Comparison of ENCODE assay signal across 1 cellular context in the genomic region with DNA sequence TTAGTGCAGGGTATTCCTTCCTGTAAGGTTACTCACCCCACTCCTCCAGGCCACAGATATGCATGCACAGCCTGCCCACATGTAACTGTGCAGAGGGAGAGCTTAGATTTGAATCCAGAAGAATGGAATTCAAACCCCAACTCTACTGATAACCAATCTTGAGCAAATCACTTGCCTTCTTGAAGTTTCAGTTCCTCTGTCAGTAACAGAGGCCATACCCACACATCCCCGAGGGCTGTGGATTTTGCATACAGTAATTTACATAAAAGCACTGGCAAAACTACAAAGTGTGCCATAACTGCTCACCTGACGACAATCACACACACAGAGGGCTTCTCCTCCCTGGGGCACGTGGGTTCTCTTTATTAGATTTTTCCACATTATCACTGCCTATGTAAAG.
TF ChIP-seq lines count a peak whose summit lies in the region.

No MANE protein-coding gene starts in this region.

TF ChIP-seq in HepG2, 621 proteins besides CTCF, POLR2A, EP300 and RAD21 (continued from another document):
- no peak for TF ChIP-seq ZNF83 (CRISPR knock-in tag; IDR thresholded peaks at IDR 0.05; ENCODE audit: borderline replicate concordance)
- no peak for TF ChIP-seq MAF1 (CRISPR knock-in tag; IDR thresholded peaks at IDR 0.05; ENCODE audit: borderline replicate concordance)
- no peak for TF ChIP-seq REXO4 (CRISPR knock-in tag; IDR thresholded peaks at IDR 0.05; ENCODE audit: borderline replicate concordance)
- no peak for TF ChIP-seq PRDM4 (CRISPR knock-in tag; IDR thresholded peaks at IDR 0.05; ENCODE audit: borderline replicate concordance)
- no peak for TF ChIP-seq ZFP62 (CRISPR knock-in tag; IDR thresholded peaks at IDR 0.05)
- TF ChIP-seq ZNF335 (CRISPR knock-in tag; IDR thresholded peaks at IDR 0.05), result no peak
- no peak for TF ChIP-seq ZBTB40 (IDR thresholded peaks at IDR 0.05)
- no peak for TF ChIP-seq ZBTB40 (CRISPR knock-in tag; IDR thresholded peaks at IDR 0.05)
- TF ChIP-seq KLF6 (CRISPR knock-in tag; IDR thresholded peaks at IDR 0.05), result no peak
- TF ChIP-seq SNAPC2 (CRISPR knock-in tag; IDR thresholded peaks at IDR 0.05), result no peak
- TF ChIP-seq ETV5 (CRISPR knock-in tag; IDR thresholded peaks at IDR 0.05; ENCODE audit: borderline replicate concordance), result no peak
- TF ChIP-seq, protein P1, sequence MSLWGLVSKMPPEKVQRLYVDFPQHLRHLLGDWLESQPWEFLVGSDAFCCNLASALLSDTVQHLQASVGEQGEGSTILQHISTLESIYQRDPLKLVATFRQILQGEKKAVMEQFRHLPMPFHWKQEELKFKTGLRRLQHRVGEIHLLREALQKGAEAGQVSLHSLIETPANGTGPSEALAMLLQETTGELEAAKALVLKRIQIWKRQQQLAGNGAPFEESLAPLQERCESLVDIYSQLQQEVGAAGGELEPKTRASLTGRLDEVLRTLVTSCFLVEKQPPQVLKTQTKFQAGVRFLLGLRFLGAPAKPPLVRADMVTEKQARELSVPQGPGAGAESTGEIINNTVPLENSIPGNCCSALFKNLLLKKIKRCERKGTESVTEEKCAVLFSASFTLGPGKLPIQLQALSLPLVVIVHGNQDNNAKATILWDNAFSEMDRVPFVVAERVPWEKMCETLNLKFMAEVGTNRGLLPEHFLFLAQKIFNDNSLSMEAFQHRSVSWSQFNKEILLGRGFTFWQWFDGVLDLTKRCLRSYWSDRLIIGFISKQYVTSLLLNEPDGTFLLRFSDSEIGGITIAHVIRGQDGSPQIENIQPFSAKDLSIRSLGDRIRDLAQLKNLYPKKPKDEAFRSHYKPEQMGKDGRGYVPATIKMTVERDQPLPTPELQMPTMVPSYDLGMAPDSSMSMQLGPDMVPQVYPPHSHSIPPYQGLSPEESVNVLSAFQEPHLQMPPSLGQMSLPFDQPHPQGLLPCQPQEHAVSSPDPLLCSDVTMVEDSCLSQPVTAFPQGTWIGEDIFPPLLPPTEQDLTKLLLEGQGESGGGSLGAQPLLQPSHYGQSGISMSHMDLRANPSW (CRISPR knock-in tag; IDR thresholded peaks at IDR 0.05; ENCODE audit: borderline replicate concordance), result no peak
- TF ChIP-seq RXRB (CRISPR knock-in tag; IDR thresholded peaks at IDR 0.05; ENCODE audit: borderline replicate concordance), result no peak
- TF ChIP-seq ZNF556 (CRISPR knock-in tag; IDR thresholded peaks at IDR 0.05; ENCODE audit: borderline replicate concordance), result no peak
- no peak for TF ChIP-seq MXI1 (IDR thresholded peaks at IDR 0.05; ENCODE audit: borderline replicate concordance, low read depth, low read length)
- no peak for TF ChIP-seq SOX5 (CRISPR knock-in tag; IDR thresholded peaks at IDR 0.05; ENCODE audit: borderline replicate concordance)
- no peak for TF ChIP-seq RFX5 (IDR thresholded peaks at IDR 0.05; ENCODE audit: low read depth, low read length)
